In genomic region chr2:36058953-36059352, GRCh38 we compare ENCODE assay signal across 1 cellular context.
TF ChIP-seq lines count a peak whose summit lies in the region.

No MANE protein-coding gene starts in this region.

TF ChIP-seq in endothelial cell of umbilical vein, 7 proteins besides CTCF, POLR2A, EP300 and RAD21 (continued from another document):
- TF ChIP-seq MYC (IDR thresholded peaks at IDR 0.05; ENCODE audit: low read depth, low read length) = no peak
- TF ChIP-seq EZH2 (IDR thresholded peaks at IDR 0.05; ENCODE audit: borderline replicate concordance, low read depth, low read length, severe bottlenecking) = no peak
- no peak for TF ChIP-seq POLR2AphosphoS5 (IDR thresholded peaks at IDR 0.05; ENCODE audit: insufficient read depth, low read depth, low read length)
- no peak for TF ChIP-seq GATA2 (IDR thresholded peaks at IDR 0.05; ENCODE audit: insufficient read depth, insufficient read length, low read depth, low read length)
